In the genomic region with DNA sequence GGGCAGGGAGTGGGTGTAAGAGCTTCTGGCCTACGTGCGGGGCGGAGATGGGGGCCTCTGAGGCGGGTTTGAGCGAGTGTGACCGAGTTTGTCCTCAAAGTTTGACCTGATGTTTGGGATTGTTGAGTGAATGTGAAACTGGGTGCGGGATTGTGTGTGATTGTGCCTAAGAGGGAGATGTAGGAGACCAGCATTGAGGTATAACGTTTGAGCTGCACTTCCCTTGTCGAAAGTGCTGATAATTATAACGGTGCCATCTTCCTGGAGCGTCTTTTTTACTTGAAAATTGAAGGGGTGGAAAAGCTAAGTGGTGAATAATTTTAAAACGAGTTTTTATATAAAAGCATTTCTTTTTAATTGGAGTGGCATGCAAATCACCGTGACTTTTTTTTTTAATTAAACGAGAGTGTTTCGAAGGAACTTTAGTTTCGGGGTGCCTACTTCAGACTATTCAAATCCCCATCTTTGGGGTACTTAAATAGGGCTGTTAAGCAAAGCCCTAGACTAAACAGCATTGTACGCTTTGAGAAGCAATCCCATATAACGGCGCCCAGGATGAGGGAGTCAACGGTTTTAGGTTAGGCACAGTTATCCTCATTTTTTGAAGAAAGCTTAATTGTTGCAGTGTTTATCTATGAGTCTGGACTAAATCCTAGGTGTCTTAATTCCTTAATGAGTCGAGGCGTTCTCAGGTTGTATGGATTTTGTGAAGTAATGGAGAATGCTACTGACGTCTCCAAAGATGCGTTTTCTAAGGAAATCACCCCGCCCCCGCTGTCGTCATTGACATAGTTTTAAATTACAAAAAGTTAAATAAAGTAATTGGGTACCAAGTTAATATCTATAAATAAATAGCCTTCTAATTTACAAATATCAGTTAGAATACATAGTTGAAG, we compare ENCODE assay signal across 2 cellular contexts.
TF ChIP-seq lines count a peak whose summit lies in the region.

No MANE protein-coding gene starts in this region.

TF ChIP-seq in K562, 482 proteins besides CTCF, POLR2A, EP300 and RAD21 (continued from another document and continues in another):
- TF ChIP-seq SRSF9 (IDR thresholded peaks at IDR 0.05; ENCODE audit: borderline replicate concordance, low read depth, low read length) (no peak), PCBP2 (IDR thresholded peaks at IDR 0.05; ENCODE audit: low read depth, low read length, poor library complexity, severe bottlenecking) (no peak), ZBTB1 (CRISPR knock-in tag; IDR thresholded peaks at IDR 0.05; ENCODE audit: borderline replicate concordance, low read depth) (no peak), XRCC3 (IDR thresholded peaks at IDR 0.05) (no peak), HIVEP1 (CRISPR knock-in tag; IDR thresholded peaks at IDR 0.05) (no peak), HNRNPL (IDR thresholded peaks at IDR 0.05; ENCODE audit: low read depth, low read length) (no peak)
- TF ChIP-seq, protein P1, sequence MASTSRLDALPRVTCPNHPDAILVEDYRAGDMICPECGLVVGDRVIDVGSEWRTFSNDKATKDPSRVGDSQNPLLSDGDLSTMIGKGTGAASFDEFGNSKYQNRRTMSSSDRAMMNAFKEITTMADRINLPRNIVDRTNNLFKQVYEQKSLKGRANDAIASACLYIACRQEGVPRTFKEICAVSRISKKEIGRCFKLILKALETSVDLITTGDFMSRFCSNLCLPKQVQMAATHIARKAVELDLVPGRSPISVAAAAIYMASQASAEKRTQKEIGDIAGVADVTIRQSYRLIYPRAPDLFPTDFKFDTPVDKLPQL (IDR thresholded peaks at IDR 0.05; ENCODE audit: extremely low read depth, insufficient read length): no peak
- TF ChIP-seq, protein P2, sequence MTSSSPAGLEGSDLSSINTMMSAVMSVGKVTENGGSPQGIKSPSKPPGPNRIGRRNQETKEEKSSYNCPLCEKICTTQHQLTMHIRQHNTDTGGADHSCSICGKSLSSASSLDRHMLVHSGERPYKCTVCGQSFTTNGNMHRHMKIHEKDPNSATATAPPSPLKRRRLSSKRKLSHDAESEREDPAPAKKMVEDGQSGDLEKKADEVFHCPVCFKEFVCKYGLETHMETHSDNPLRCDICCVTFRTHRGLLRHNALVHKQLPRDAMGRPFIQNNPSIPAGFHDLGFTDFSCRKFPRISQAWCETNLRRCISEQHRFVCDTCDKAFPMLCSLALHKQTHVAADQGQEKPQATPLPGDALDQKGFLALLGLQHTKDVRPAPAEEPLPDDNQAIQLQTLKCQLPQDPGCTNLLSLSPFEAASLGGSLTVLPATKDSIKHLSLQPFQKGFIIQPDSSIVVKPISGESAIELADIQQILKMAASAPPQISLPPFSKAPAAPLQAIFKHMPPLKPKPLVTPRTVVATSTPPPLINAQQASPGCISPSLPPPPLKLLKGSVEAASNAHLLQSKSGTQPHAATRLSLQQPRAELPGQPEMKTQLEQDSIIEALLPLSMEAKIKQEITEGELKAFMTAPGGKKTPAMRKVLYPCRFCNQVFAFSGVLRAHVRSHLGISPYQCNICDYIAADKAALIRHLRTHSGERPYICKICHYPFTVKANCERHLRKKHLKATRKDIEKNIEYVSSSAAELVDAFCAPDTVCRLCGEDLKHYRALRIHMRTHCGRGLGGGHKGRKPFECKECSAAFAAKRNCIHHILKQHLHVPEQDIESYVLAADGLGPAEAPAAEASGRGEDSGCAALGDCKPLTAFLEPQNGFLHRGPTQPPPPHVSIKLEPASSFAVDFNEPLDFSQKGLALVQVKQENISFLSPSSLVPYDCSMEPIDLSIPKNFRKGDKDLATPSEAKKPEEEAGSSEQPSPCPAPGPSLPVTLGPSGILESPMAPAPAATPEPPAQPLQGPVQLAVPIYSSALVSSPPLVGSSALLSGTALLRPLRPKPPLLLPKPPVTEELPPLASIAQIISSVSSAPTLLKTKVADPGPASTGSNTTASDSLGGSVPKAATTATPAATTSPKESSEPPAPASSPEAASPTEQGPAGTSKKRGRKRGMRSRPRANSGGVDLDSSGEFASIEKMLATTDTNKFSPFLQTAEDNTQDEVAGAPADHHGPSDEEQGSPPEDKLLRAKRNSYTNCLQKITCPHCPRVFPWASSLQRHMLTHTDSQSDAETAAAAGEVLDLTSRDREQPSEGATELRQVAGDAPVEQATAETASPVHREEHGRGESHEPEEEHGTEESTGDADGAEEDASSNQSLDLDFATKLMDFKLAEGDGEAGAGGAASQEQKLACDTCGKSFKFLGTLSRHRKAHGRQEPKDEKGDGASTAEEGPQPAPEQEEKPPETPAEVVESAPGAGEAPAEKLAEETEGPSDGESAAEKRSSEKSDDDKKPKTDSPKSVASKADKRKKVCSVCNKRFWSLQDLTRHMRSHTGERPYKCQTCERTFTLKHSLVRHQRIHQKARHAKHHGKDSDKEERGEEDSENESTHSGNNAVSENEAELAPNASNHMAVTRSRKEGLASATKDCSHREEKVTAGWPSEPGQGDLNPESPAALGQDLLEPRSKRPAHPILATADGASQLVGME (CRISPR knock-in tag; IDR thresholded peaks at IDR 0.05): no peak
- TF ChIP-seq, protein P3, sequence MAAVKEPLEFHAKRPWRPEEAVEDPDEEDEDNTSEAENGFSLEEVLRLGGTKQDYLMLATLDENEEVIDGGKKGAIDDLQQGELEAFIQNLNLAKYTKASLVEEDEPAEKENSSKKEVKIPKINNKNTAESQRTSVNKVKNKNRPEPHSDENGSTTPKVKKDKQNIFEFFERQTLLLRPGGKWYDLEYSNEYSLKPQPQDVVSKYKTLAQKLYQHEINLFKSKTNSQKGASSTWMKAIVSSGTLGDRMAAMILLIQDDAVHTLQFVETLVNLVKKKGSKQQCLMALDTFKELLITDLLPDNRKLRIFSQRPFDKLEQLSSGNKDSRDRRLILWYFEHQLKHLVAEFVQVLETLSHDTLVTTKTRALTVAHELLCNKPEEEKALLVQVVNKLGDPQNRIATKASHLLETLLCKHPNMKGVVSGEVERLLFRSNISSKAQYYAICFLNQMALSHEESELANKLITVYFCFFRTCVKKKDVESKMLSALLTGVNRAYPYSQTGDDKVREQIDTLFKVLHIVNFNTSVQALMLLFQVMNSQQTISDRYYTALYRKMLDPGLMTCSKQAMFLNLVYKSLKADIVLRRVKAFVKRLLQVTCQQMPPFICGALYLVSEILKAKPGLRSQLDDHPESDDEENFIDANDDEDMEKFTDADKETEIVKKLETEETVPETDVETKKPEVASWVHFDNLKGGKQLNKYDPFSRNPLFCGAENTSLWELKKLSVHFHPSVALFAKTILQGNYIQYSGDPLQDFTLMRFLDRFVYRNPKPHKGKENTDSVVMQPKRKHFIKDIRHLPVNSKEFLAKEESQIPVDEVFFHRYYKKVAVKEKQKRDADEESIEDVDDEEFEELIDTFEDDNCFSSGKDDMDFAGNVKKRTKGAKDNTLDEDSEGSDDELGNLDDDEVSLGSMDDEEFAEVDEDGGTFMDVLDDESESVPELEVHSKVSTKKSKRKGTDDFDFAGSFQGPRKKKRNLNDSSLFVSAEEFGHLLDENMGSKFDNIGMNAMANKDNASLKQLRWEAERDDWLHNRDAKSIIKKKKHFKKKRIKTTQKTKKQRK (IDR thresholded peaks at IDR 0.05; ENCODE audit: borderline replicate concordance, low read depth, low read length): no peak

TF ChIP-seq in HepG2, 621 proteins besides CTCF, POLR2A, EP300 and RAD21 (continued from another document and continues in another):
- TF ChIP-seq, protein P4, sequence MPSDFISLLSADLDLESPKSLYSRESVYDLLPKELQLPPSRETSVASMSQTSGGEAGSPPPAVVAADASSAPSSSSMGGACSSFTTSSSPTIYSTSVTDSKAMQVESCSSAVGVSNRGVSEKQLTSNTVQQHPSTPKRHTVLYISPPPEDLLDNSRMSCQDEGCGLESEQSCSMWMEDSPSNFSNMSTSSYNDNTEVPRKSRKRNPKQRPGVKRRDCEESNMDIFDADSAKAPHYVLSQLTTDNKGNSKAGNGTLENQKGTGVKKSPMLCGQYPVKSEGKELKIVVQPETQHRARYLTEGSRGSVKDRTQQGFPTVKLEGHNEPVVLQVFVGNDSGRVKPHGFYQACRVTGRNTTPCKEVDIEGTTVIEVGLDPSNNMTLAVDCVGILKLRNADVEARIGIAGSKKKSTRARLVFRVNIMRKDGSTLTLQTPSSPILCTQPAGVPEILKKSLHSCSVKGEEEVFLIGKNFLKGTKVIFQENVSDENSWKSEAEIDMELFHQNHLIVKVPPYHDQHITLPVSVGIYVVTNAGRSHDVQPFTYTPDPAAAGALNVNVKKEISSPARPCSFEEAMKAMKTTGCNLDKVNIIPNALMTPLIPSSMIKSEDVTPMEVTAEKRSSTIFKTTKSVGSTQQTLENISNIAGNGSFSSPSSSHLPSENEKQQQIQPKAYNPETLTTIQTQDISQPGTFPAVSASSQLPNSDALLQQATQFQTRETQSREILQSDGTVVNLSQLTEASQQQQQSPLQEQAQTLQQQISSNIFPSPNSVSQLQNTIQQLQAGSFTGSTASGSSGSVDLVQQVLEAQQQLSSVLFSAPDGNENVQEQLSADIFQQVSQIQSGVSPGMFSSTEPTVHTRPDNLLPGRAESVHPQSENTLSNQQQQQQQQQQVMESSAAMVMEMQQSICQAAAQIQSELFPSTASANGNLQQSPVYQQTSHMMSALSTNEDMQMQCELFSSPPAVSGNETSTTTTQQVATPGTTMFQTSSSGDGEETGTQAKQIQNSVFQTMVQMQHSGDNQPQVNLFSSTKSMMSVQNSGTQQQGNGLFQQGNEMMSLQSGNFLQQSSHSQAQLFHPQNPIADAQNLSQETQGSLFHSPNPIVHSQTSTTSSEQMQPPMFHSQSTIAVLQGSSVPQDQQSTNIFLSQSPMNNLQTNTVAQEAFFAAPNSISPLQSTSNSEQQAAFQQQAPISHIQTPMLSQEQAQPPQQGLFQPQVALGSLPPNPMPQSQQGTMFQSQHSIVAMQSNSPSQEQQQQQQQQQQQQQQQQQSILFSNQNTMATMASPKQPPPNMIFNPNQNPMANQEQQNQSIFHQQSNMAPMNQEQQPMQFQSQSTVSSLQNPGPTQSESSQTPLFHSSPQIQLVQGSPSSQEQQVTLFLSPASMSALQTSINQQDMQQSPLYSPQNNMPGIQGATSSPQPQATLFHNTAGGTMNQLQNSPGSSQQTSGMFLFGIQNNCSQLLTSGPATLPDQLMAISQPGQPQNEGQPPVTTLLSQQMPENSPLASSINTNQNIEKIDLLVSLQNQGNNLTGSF (CRISPR knock-in tag; IDR thresholded peaks at IDR 0.05): 0 out of 2 replicates have a peak, but pooled peaks have one; percentile 56
- peak; percentile 52 for TF ChIP-seq ZMAT3 (CRISPR knock-in tag; conservative IDR thresholded peaks at IDR 0.05)
- TF ChIP-seq ZFAT (CRISPR knock-in tag; conservative IDR thresholded peaks at IDR 0.05): peak; percentile 98
- TF ChIP-seq, protein P5, sequence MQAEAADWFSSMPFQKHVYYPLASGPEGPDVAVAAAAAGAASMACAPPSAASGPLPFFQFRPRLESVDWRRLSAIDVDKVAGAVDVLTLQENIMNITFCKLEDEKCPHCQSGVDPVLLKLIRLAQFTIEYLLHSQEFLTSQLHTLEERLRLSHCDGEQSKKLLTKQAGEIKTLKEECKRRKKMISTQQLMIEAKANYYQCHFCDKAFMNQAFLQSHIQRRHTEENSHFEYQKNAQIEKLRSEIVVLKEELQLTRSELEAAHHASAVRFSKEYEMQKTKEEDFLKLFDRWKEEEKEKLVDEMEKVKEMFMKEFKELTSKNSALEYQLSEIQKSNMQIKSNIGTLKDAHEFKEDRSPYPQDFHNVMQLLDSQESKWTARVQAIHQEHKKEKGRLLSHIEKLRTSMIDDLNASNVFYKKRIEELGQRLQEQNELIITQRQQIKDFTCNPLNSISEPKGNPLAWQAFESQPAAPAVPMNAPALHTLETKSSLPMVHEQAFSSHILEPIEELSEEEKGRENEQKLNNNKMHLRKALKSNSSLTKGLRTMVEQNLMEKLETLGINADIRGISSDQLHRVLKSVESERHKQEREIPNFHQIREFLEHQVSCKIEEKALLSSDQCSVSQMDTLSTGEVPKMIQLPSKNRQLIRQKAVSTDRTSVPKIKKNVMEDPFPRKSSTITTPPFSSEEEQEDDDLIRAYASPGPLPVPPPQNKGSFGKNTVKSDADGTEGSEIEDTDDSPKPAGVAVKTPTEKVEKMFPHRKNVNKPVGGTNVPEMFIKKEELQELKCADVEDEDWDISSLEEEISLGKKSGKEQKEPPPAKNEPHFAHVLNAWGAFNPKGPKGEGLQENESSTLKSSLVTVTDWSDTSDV (CRISPR knock-in tag; IDR thresholded peaks at IDR 0.05): no peak
- TF ChIP-seq, protein P6, sequence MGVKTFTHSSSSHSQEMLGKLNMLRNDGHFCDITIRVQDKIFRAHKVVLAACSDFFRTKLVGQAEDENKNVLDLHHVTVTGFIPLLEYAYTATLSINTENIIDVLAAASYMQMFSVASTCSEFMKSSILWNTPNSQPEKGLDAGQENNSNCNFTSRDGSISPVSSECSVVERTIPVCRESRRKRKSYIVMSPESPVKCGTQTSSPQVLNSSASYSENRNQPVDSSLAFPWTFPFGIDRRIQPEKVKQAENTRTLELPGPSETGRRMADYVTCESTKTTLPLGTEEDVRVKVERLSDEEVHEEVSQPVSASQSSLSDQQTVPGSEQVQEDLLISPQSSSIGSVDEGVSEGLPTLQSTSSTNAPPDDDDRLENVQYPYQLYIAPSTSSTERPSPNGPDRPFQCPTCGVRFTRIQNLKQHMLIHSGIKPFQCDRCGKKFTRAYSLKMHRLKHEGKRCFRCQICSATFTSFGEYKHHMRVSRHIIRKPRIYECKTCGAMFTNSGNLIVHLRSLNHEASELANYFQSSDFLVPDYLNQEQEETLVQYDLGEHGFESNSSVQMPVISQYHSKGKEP (CRISPR knock-in tag; IDR thresholded peaks at IDR 0.05): no peak
- no peak for TF ChIP-seq ZFP1 (CRISPR knock-in tag; IDR thresholded peaks at IDR 0.05)
- TF ChIP-seq SIX1 (CRISPR knock-in tag; IDR thresholded peaks at IDR 0.05; ENCODE audit: borderline replicate concordance): 0 out of 2 replicates have a peak, but pooled peaks have one; percentile 7
- no peak for TF ChIP-seq NFKBIZ (CRISPR knock-in tag; IDR thresholded peaks at IDR 0.05)
- TF ChIP-seq, protein P7, sequence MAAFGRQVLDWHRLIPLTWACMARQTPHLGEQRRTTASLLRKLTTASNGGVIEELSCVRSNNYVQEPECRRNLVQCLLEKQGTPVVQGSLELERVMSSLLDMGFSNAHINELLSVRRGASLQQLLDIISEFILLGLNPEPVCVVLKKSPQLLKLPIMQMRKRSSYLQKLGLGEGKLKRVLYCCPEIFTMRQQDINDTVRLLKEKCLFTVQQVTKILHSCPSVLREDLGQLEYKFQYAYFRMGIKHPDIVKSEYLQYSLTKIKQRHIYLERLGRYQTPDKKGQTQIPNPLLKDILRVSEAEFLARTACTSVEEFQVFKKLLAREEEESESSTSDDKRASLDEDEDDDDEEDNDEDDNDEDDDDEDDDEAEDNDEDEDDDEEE (CRISPR knock-in tag; IDR thresholded peaks at IDR 0.05): no peak
- TF ChIP-seq, protein P8, sequence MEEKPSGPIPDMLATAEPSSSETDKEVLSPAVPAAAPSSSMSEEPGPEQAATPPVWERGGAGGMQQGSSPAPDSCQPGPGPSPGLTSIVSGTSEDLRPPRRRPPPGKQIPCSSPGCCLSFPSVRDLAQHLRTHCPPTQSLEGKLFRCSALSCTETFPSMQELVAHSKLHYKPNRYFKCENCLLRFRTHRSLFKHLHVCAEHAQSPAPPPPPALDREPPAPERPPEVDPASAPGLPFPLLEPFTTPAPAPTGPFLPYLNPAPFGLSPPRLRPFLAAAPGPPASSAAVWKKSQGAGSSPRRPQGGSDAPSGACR (CRISPR knock-in tag; IDR thresholded peaks at IDR 0.05): no peak
